ENCODE assay signal across 1 cellular context in the genomic region with DNA sequence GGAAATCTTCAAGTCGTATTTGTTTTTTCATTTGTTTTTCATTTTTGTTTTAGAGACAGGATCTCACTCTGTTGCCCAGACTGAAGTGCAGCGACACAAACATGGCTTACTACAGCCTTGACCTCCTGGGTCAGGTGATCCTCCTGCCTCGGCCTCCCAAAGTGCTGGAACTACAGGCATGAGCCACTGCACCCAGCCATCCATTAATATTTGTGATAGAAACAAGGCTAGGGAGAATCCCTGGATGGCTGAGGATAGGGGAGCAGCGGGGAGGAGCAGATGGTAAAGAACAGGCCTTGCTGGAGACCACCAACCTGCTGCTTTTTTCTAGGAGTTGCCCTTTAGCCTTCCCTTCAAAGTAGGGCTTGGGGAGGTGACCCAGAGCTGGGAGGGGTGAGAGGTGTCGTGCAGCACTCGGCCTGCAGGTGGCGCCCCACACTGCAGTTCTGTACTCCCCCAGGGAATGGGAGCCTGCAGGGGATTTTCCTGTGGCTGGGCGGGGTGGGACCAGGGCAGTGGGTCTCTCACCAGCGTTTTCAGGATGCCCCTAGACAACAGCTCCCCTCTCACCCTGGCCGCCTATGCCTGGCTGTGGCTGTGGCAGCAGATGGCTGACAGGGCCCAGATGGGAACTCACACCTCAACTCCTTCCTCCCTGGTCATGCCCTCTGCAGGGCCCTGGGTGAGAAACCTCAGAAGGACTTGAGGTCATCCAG.
TF ChIP-seq lines count a peak whose summit lies in the region.

No MANE protein-coding gene starts in this region.

TF ChIP-seq in K562, 482 proteins besides CTCF, POLR2A, EP300 and RAD21 (continued from another document):
- TF ChIP-seq, protein P1, sequence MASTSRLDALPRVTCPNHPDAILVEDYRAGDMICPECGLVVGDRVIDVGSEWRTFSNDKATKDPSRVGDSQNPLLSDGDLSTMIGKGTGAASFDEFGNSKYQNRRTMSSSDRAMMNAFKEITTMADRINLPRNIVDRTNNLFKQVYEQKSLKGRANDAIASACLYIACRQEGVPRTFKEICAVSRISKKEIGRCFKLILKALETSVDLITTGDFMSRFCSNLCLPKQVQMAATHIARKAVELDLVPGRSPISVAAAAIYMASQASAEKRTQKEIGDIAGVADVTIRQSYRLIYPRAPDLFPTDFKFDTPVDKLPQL (IDR thresholded peaks at IDR 0.05; ENCODE audit: extremely low read depth, insufficient read length): no peak
TF ChIP-seq in K562: peak in this region for 33.
